In genomic region chr17:49103360-49103759, GRCh38 we compare ENCODE assay signal across 7 cellular contexts. TPM values are rescaled to one million over a fixed set of nuclear protein-coding genes. Genes with fewer than 3 reads are reported as not detected.
"Had no signal": no experiment of that assay in that cellular context is flagged by ENCODE, and none has a peak within 500 bp of the region (broad histone marks: within the 10 kb centered on the region; RNA-seq: fewer than 3 reads in every experiment).

No MANE protein-coding gene starts in this region.

RNA-seq across cellular contexts. Expression of gene B4GALNT2, which starts 29.2 kb away (rescaled TPM):
- total RNA-seq: activated CD4-positive, alpha-beta memory T cell treated with anti-CD3 and anti-CD28 coated beads for 36 hours; activated CD4-positive, alpha-beta memory T cell treated with anti-CD3 and anti-CD28 coated beads, Interleukin-2, amount 10 ng/mL, durations not matched to agents 7 days and 5 days; activated CD4-positive, alpha-beta T cell treated with anti-CD3 and anti-CD28 coated beads, Interleukin-2, amount 10 ng/mL, durations not matched to agents 7 days and 5 days; activated CD8-positive, alpha-beta memory T cell treated with anti-CD3 and anti-CD28 coated beads for 36 hours; activated CD8-positive, alpha-beta T cell treated with anti-CD3 and anti-CD28 coated beads for 36 hours; activated CD8-positive, alpha-beta T cell treated with anti-CD3 and anti-CD28 coated beads, Interleukin-2, amount 10 ng/mL, durations not matched to agents 7 days and 5 days; T-helper 2 cell treated with Interferon-gamma antibody and Interleukin-4, amounts not matched to agents 100 ng/mL and 5 ng/mL, for 36 hours had no signal
